Comparison of ENCODE assay signal across 17 cellular contexts in the genomic region with DNA sequence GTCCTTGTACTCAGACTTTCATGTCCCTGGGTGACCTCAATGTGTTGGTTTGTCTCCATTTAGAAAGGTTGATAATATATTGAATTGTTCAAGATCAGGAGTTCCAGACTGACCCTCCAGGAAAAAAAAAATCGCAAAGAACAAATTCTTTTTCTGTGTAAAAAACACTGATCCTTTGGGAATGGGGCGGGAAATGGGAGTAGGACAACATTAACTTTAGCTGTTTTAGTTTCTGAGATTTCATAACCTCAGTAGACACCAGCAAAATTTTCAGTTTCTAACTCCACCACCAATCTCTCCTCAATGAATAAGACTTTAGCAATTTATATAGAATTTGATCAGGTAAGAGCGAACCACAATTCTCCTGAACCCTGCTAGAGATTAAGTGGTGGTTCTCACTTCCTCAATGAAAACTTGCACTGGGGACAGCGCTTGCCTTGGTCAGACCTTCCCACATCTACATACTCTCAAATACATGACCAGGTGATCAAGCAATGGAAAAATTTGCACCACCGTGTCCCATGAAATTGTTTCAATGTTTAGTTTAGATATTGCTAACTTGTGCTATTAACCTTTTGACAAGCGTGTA.
DNase-seq lines count a peak whose midpoint lies in the region; ATAC-seq and TF ChIP-seq lines count a peak whose summit lies in the region.
"Had no signal": no experiment of that assay in that cellular context is flagged by ENCODE, and none has a peak within 500 bp of the region (broad histone marks: within the 10 kb centered on the region; RNA-seq: fewer than 3 reads in every experiment).

No MANE protein-coding gene starts in this region.

- DNase-seq in right atrium auricular region (ENCODE audit: low spot score) = no peak
- DNase-seq in thoracic aorta (ENCODE audit: low spot score) = no peak
- DNase-seq in neural progenitor cell (ENCODE audit: low spot score) = no peak
- no peak for DNase-seq in activated naive CD4-positive, alpha-beta T cell treated with anti-CD3 and anti-CD28 coated beads, Interleukin-2, amount 10 ng/mL, durations not matched to agents 7 days and 5 days
- DNase-seq in NCI-H2171 (lab: John Stamatoyannopoulos, UW) = no peak
- no peak for DNase-seq in activated T-cell treated with anti-CD3 and anti-CD28 coated beads, Interleukin-2, amount 50 U/mL, for 48 hours
- DNase-seq: activated CD4-positive, alpha-beta T cell treated with anti-CD3 and anti-CD28 coated beads, Interleukin-2, amount 50 U/mL, for 48 hours; activated naive CD4-positive, alpha-beta T cell; central memory CD4-positive, alpha-beta T cell; DMS53; HFFc6; NCI-H1694 treated with DMSO at 0.1 percent for 48 hours; NCI-H748 treated with DMSO at 0.1 percent for 48 hours had no signal

- H3K27me3 ChIP-seq in right atrium auricular region (no peaks in the 10 kb centered on the region), thoracic aorta (replicated peaks; ENCODE audit: insufficient read depth) (no peaks in the 10 kb centered on the region), neural progenitor cell (no peaks in the 10 kb centered on the region)
- H3K27me3 ChIP-seq: hepatocyte had no signal

- peaks cover 3% of the 10 kb centered on the region for H3K27me3 Mint-ChIP-seq in neural progenitor cell (ENCODE audit: insufficient read depth, low read depth)
- peaks cover 4% of the 10 kb centered on the region for H3K27me3 Mint-ChIP-seq in activated naive CD4-positive, alpha-beta T cell treated with anti-CD3 and anti-CD28 coated beads, Interleukin-2, amount 10 ng/mL, durations not matched to agents 7 days and 5 days

- no peak overlapping the region for H3K4me3 Mint-ChIP-seq in neural progenitor cell
- no peak overlapping the region for H3K4me3 Mint-ChIP-seq in activated naive CD4-positive, alpha-beta T cell treated with anti-CD3 and anti-CD28 coated beads, Interleukin-2, amount 10 ng/mL, durations not matched to agents 7 days and 5 days
- H3K4me3 Mint-ChIP-seq: HFFc6 had no signal

- H3K36me3 ChIP-seq in right atrium auricular region (no peaks in the 10 kb centered on the region), thoracic aorta (no peaks in the 10 kb centered on the region), neural progenitor cell (no peaks in the 10 kb centered on the region)

- H3K4me3 ChIP-seq in right atrium auricular region = no peak overlapping the region
- peak overlapping the region; percentile 39 for H3K4me3 ChIP-seq in thoracic aorta
- no peak overlapping the region for H3K4me3 ChIP-seq in neural progenitor cell
- H3K4me3 ChIP-seq: hepatocyte had no signal

- no peak overlapping the region for H3K4me2 ChIP-seq in neural progenitor cell
- H3K4me2 ChIP-seq: hepatocyte, KMS-11 had no signal

- H3K27ac ChIP-seq in right atrium auricular region (peak overlapping the region; percentile 70 to 86), thoracic aorta (peak overlapping the region; percentile 88 to 96), neural progenitor cell (no peak overlapping the region)
- H3K27ac ChIP-seq: hepatocyte, KMS-11 had no signal

- no peaks in the 10 kb centered on the region for H3K79me2 ChIP-seq in neural progenitor cell (ENCODE audit: low read depth)
- H3K79me2 ChIP-seq: hepatocyte had no signal

- peaks cover 0 to 51% of the 10 kb centered on the region in 2 donors for H3K4me1 ChIP-seq in right atrium auricular region
- peaks cover 48 to 90% of the 10 kb centered on the region in 2 donors for H3K4me1 ChIP-seq in thoracic aorta (ENCODE audit: control insufficient read depth in 1 of 2, low read depth in 2 of 2)
- H3K4me1 ChIP-seq in neural progenitor cell = peaks cover 34% of the 10 kb centered on the region

- no peak overlapping the region for H3K27ac Mint-ChIP-seq in neural progenitor cell
- no peak overlapping the region for H3K27ac Mint-ChIP-seq in activated naive CD4-positive, alpha-beta T cell treated with anti-CD3 and anti-CD28 coated beads, Interleukin-2, amount 10 ng/mL, durations not matched to agents 7 days and 5 days
- H3K27ac Mint-ChIP-seq: HFFc6 had no signal

- peaks cover 8% of the 10 kb centered on the region for H3K4me1 Mint-ChIP-seq in neural progenitor cell
- H3K4me1 Mint-ChIP-seq in activated naive CD4-positive, alpha-beta T cell treated with anti-CD3 and anti-CD28 coated beads, Interleukin-2, amount 10 ng/mL, durations not matched to agents 7 days and 5 days = no peaks in the 10 kb centered on the region

- no peak overlapping the region for H2AFZ ChIP-seq in neural progenitor cell (replicated peaks)
- H2AFZ ChIP-seq: hepatocyte had no signal

- H3K9me3 ChIP-seq in right atrium auricular region (no peaks in the 10 kb centered on the region), thoracic aorta (no peaks in the 10 kb centered on the region), neural progenitor cell (ENCODE audit: low read depth) (no peaks in the 10 kb centered on the region)

- CTCF ChIA-PET in activated naive CD4-positive, alpha-beta T cell treated with anti-CD3 and anti-CD28 coated beads, Interleukin-2, amount 10 ng/mL, durations not matched to agents 7 days and 5 days (lab: Charles Lee) = no interaction called here

- peaks cover 31% of the 10 kb centered on the region for H3K36me3 Mint-ChIP-seq in neural progenitor cell
- H3K36me3 Mint-ChIP-seq in activated naive CD4-positive, alpha-beta T cell treated with anti-CD3 and anti-CD28 coated beads, Interleukin-2, amount 10 ng/mL, durations not matched to agents 7 days and 5 days = no peaks in the 10 kb centered on the region

- no peak overlapping the region for H3K9ac ChIP-seq in neural progenitor cell
- H3K9ac ChIP-seq: KMS-11 had no signal

- no peak for TF ChIP-seq CTCF in right atrium auricular region (IDR thresholded peaks at IDR 0.05)
- TF ChIP-seq CTCF in thoracic aorta (IDR thresholded peaks at IDR 0.05) = no peak
- no peak for TF ChIP-seq CTCF in neural progenitor cell (IDR thresholded peaks at IDR 0.05)

- H4K20me1 ChIP-seq in neural progenitor cell (ENCODE audit: low read depth) = no peaks in the 10 kb centered on the region

- H3K9me3 Mint-ChIP-seq in neural progenitor cell = no peaks in the 10 kb centered on the region
- H3K9me3 Mint-ChIP-seq in activated naive CD4-positive, alpha-beta T cell treated with anti-CD3 and anti-CD28 coated beads, Interleukin-2, amount 10 ng/mL, durations not matched to agents 7 days and 5 days = no peaks in the 10 kb centered on the region
- H3K9me3 Mint-ChIP-seq: HFFc6 had no signal

- H3F3A ChIP-seq in neural progenitor cell (ENCODE audit: low read depth) = peaks cover 4% of the 10 kb centered on the region

- ATAC-seq in GM18870 (IDR thresholded peaks at IDR 0.05; ENCODE audit: unreplicated experiment) = peak; percentile 75
- peak; percentile 43 for ATAC-seq in HG03175 (IDR thresholded peaks at IDR 0.05; ENCODE audit: unreplicated experiment)
- ATAC-seq in thoracic aorta (ENCODE audit: insufficient number of reproducible peaks, low FRiP score, low read depth) = peak; percentile 9

Comparison
In these comparisons a context has a peak if more than half of its experiments do, and no peak if none do; other contexts are left out.
1. ATAC-seq: peak in every context shown above with its lines; median percentile 75 in GM18870; 43 in HG03175; 9 in thoracic aorta.